ENCODE assay signal across 20 cellular contexts in the genomic region with DNA sequence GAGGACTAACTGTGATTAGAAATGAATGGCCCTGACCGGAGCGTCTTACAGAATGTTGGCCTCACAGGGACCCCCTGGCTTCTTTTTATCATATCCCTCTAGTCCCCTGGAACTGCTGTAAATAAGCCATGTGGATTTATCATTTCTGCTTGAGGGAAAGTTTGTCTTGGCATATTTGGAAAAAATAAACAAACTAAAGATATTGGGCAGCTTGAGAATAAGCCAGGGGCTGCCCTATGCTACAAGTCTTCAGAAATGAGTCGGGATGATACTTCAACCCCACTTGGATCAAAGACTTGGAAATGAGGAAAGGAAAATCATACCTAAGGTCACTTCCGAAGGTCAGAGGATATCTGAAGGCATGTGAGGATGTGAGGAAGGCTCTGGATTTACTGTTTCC.
DNase-seq lines count a peak whose midpoint lies in the region; ATAC-seq, FAIRE-seq and TF ChIP-seq lines count a peak whose summit lies in the region.
"Had no signal": no experiment of that assay in that cellular context is flagged by ENCODE, and none has a peak within 500 bp of the region (broad histone marks: within the 10 kb centered on the region; RNA-seq: fewer than 3 reads in every experiment).

No MANE protein-coding gene starts in this region.

- DNase-seq in right cardiac atrium (no peak), Right ventricle myocardium superior (no peak), fibroblast of lung (ENCODE audit: low read depth in 2 of 2) (peak; percentile 27 to 67), osteocyte (ENCODE audit: extremely low spot score, unreplicated experiment) (no peak), GM19239 (ENCODE audit: insufficient read length, low spot score) (no peak), germinal center (ENCODE audit: low spot score) (no peak), NCI-H2171 treated with DMSO at 0.1 percent for 48 hours (lab: John Stamatoyannopoulos, UW) (no peak)
- DNase-seq: ACHN; activated CD4-positive, alpha-beta T cell treated with anti-CD3 and anti-CD28 coated beads for 4 hours; activated CD8-positive, alpha-beta memory T cell treated with anti-CD3 and anti-CD28 coated beads, Interleukin-2, amount 50 U/mL, for 4 hours; activated naive CD4-positive, alpha-beta T cell treated with anti-CD3 and anti-CD28 coated beads, Interleukin-2, amount 10 ng/mL, durations not matched to agents 7 days and 5 days; CD8-positive, alpha-beta T cell; central memory CD4-positive, alpha-beta T cell; DND-41; NCI-H2081; NCI-H69; stimulated activated CD4-positive, alpha-beta T cell treated with anti-CD3 and anti-CD28 coated beads, Interleukin-4, amount 100 ng/mL, for 4 hours; upper lobe of left lung had no signal

- H2AFZ ChIP-seq in fibroblast of lung (ENCODE audit: low read length) = no peak overlapping the region

- ATAC-seq in right cardiac atrium (peak in 1 of 2 donors; percentile 15), Right ventricle myocardium superior (ENCODE audit: poor library complexity) (no peak), GM18858 (IDR thresholded peaks at IDR 0.05; ENCODE audit: unreplicated experiment) (no peak)
- ATAC-seq: CD8-positive, alpha-beta T cell had no signal

- H3K36me3 ChIP-seq in fibroblast of lung (ENCODE audit: control insufficient read depth, insufficient read depth, low read length) = no peaks in the 10 kb centered on the region
- H3K36me3 ChIP-seq: upper lobe of left lung had no signal

- no peaks in the 10 kb centered on the region for H3K79me2 ChIP-seq in fibroblast of lung (ENCODE audit: control insufficient read depth, insufficient read depth, low read length)

- peak overlapping the region; percentile 40 for H3K4me2 ChIP-seq in fibroblast of lung (ENCODE audit: extremely low read depth, insufficient read depth, low read length)

- H3K4me3 Mint-ChIP-seq in osteocyte (ENCODE audit: unreplicated experiment) = no peak overlapping the region
- H3K4me3 Mint-ChIP-seq: activated naive CD4-positive, alpha-beta T cell treated with anti-CD3 and anti-CD28 coated beads, Interleukin-2, amount 10 ng/mL, durations not matched to agents 7 days and 5 days; CD8-positive, alpha-beta T cell had no signal

- H3K4me1 ChIP-seq in right cardiac atrium (ENCODE audit: control insufficient read depth, insufficient read depth, low read length) = no peaks in the 10 kb centered on the region
- peaks cover 18% of the 10 kb centered on the region for H3K4me1 ChIP-seq in fibroblast of lung (ENCODE audit: control insufficient read depth, extremely low read depth, insufficient read depth, low read length)
- H3K4me1 ChIP-seq: upper lobe of left lung had no signal

- no peak for FAIRE-seq in GM19239 (lab: Jason Lieb, UNC)
- FAIRE-seq: islet of Langerhans had no signal

- H3K27ac Mint-ChIP-seq in osteocyte (ENCODE audit: unreplicated experiment) = peak overlapping the region; percentile 93
- H3K27ac Mint-ChIP-seq: activated naive CD4-positive, alpha-beta T cell treated with anti-CD3 and anti-CD28 coated beads, Interleukin-2, amount 10 ng/mL, durations not matched to agents 7 days and 5 days; CD8-positive, alpha-beta T cell had no signal

- peaks cover 4% of the 10 kb centered on the region for H3K9me3 Mint-ChIP-seq in osteocyte (ENCODE audit: unreplicated experiment)
- H3K9me3 Mint-ChIP-seq: activated naive CD4-positive, alpha-beta T cell treated with anti-CD3 and anti-CD28 coated beads, Interleukin-2, amount 10 ng/mL, durations not matched to agents 7 days and 5 days; CD8-positive, alpha-beta T cell had no signal

- peaks cover 76% of the 10 kb centered on the region for H3K4me1 Mint-ChIP-seq in osteocyte (ENCODE audit: unreplicated experiment)
- H3K4me1 Mint-ChIP-seq: activated naive CD4-positive, alpha-beta T cell treated with anti-CD3 and anti-CD28 coated beads, Interleukin-2, amount 10 ng/mL, durations not matched to agents 7 days and 5 days had no signal

- no peak overlapping the region for H3K9ac ChIP-seq in fibroblast of lung (ENCODE audit: insufficient read depth, low read length)

- peaks cover 2% of the 10 kb centered on the region for H3K27me3 ChIP-seq in right cardiac atrium (ENCODE audit: control insufficient read depth, insufficient read depth)
- no peaks in the 10 kb centered on the region for H3K27me3 ChIP-seq in fibroblast of lung (ENCODE audit: control insufficient read depth, insufficient read depth, low read length)
- H3K27me3 ChIP-seq: upper lobe of left lung had no signal

- H3K27ac ChIP-seq in right cardiac atrium (ENCODE audit: low read length) (peak overlapping the region; percentile 15), fibroblast of lung (ENCODE audit: insufficient read depth, low read length) (no peak overlapping the region)
- H3K27ac ChIP-seq: upper lobe of left lung had no signal

- no peaks in the 10 kb centered on the region for H3K9me3 ChIP-seq in right cardiac atrium (ENCODE audit: control insufficient read depth, low read length)
- no peaks in the 10 kb centered on the region for H3K9me3 ChIP-seq in fibroblast of lung (ENCODE audit: control insufficient read depth, insufficient read depth, low read depth, low read length)
- H3K9me3 ChIP-seq: upper lobe of left lung had no signal

- no peaks in the 10 kb centered on the region for H4K20me1 ChIP-seq in fibroblast of lung (ENCODE audit: control insufficient read depth, extremely low read depth, insufficient read depth, low read length)

- intact Hi-C loops in right cardiac atrium (cut with DNase I) (loop anchor here in 1 of 4 donors (5.0 kb wide), 1 partner anchor 93 kb away; no protein-coding TSS in a partner anchor), Right ventricle myocardium superior (cut with DNase I) (no loop called here)

- H3K36me3 Mint-ChIP-seq in osteocyte (ENCODE audit: unreplicated experiment) = peaks cover 3% of the 10 kb centered on the region
- H3K36me3 Mint-ChIP-seq: activated naive CD4-positive, alpha-beta T cell treated with anti-CD3 and anti-CD28 coated beads, Interleukin-2, amount 10 ng/mL, durations not matched to agents 7 days and 5 days; CD8-positive, alpha-beta T cell had no signal

- H3K27me3 Mint-ChIP-seq in osteocyte (ENCODE audit: unreplicated experiment) = no peaks in the 10 kb centered on the region

- 37% methylated on average over 4 of the region's 4 CpGs for WGBS in right cardiac atrium

- TF ChIP-seq CTCF in fibroblast of lung (conservative IDR thresholded peaks at IDR 0.05 in 1 of 2, IDR thresholded peaks at IDR 0.05 in 1 of 2; ENCODE audit: low read depth in 1 of 2, low read length in 2 of 2) = no peak
- TF ChIP-seq CTCF in osteocyte (IDR thresholded peaks at IDR 0.05) = no peak

- H3K4me3 ChIP-seq in right cardiac atrium (ENCODE audit: low read length) (no peak overlapping the region), fibroblast of lung (replicated peaks in 1 of 4; ENCODE audit: control extremely low read depth in 1 of 4, insufficient read depth in 1 of 4, low read depth in 3 of 4, low read length in 4 of 4) (no peak overlapping the region)
- H3K4me3 ChIP-seq: upper lobe of left lung had no signal

Comparison
In these comparisons a context has a peak if more than half of its experiments do, and no peak if none do; other contexts are left out.
1. DNase-seq: peak in fibroblast of lung (2 of 2); none in right cardiac atrium (0 of 3), Right ventricle myocardium superior (single experiment), osteocyte (single experiment), GM19239 (single experiment), germinal center (single experiment) and NCI-H2171 treated with DMSO at 0.1 percent for 48 hours (single experiment).